In genomic region chr17:47781397-47781796, GRCh38 we compare ENCODE assay signal across 32 cellular contexts. TPM values are rescaled to one million over a fixed set of nuclear protein-coding genes. Genes with fewer than 3 reads are reported as not detected.
"Had no signal": no experiment of that assay in that cellular context is flagged by ENCODE, and none has a peak within 500 bp of the region (broad histone marks: within the 10 kb centered on the region; RNA-seq: fewer than 3 reads in every experiment).

No MANE protein-coding gene starts in this region.

- ATAC-seq: effector memory CD8-positive, alpha-beta T cell; esophagus mucosa; gastrocnemius medialis; heart right ventricle; left cardiac atrium; left lung; left ventricle myocardium superior; lower lobe of right lung; mucosa of descending colon; naive thymus-derived CD8-positive, alpha-beta T cell had no signal

- H3K27ac Mint-ChIP-seq: dendritic cell treated with granulocyte-macrophage colony-stimulating factor and Interleukin-4, amounts not matched to agents 40 ng/mL and 50 ng/mL, for 4 days; effector memory CD8-positive, alpha-beta T cell; endodermal cell; mesothelial cell of epicardium; naive B cell had no signal

- H3K9me3 Mint-ChIP-seq: dendritic cell treated with granulocyte-macrophage colony-stimulating factor and Interleukin-4, amounts not matched to agents 40 ng/mL and 50 ng/mL, for 4 days; effector memory CD8-positive, alpha-beta T cell; endodermal cell; mesothelial cell of epicardium; naive B cell; naive thymus-derived CD8-positive, alpha-beta T cell had no signal

- DNase-seq: cortex of kidney; effector CD8-positive, alpha-beta T cell; effector memory CD8-positive, alpha-beta T cell; erythroblast; esophagus squamous epithelium; foreskin fibroblast; foreskin melanocyte; gastrocnemius medialis; glutamatergic neuron; heart right ventricle; hippocampal formation; left cardiac atrium; left lung; left ventricle myocardium superior; lower lobe of right lung; mesenchymal stem cell; mucosa of descending colon; naive B cell; naive thymus-derived CD8-positive, alpha-beta T cell had no signal

- H3K4me3 ChIP-seq: esophagus squamous epithelium, gastrocnemius medialis, heart right ventricle, left lung, lower lobe of right lung, mucosa of descending colon had no signal

- H3K36me3 Mint-ChIP-seq: mesothelial cell of epicardium; naive B cell; naive thymus-derived CD8-positive, alpha-beta T cell had no signal

- H3K4me1 ChIP-seq: esophagus squamous epithelium, gastrocnemius medialis, left lung, lower lobe of right lung had no signal

- H3K9me3 ChIP-seq: esophagus squamous epithelium, gastrocnemius medialis, heart right ventricle, left lung, lower lobe of right lung, mucosa of descending colon had no signal

- H3K4me1 Mint-ChIP-seq: endodermal cell, mesothelial cell of epicardium, naive B cell had no signal

- H3K36me3 ChIP-seq: esophagus squamous epithelium, gastrocnemius medialis, heart right ventricle, left lung, lower lobe of right lung had no signal

- H3K27ac ChIP-seq: epithelial cell of prostate, esophagus squamous epithelium, gastrocnemius medialis, heart right ventricle, left lung, lower lobe of right lung had no signal

- H3K4me3 Mint-ChIP-seq: dendritic cell treated with granulocyte-macrophage colony-stimulating factor and Interleukin-4, amounts not matched to agents 40 ng/mL and 50 ng/mL, for 4 days; effector memory CD8-positive, alpha-beta T cell; endodermal cell; mesothelial cell of epicardium; naive B cell; naive thymus-derived CD8-positive, alpha-beta T cell had no signal

RNA-seq across cellular contexts. Expression of gene TBX21, which starts 48.4 kb away (rescaled TPM):
- total RNA-seq: dermis microvascular lymphatic vessel endothelial cell, endodermal cell, esophagus mucosa, glomerular endothelial cell, kidney epithelial cell, lung microvascular endothelial cell, mesothelial cell of epicardium, myocyte had no signal
- polyA plus RNA-seq: keratinocyte had no signal

RNA-seq across cellular contexts. Expression of gene LRRC46, which starts 50.1 kb away (rescaled TPM):
- total RNA-seq: glomerular endothelial cell, left cardiac atrium, left ventricle myocardium superior, lower leg skin, lung microvascular endothelial cell, mesenteric fat pad, mesothelial cell of epicardium had no signal
